Comparison of ENCODE assay signal across 9 cellular contexts in the genomic region with DNA sequence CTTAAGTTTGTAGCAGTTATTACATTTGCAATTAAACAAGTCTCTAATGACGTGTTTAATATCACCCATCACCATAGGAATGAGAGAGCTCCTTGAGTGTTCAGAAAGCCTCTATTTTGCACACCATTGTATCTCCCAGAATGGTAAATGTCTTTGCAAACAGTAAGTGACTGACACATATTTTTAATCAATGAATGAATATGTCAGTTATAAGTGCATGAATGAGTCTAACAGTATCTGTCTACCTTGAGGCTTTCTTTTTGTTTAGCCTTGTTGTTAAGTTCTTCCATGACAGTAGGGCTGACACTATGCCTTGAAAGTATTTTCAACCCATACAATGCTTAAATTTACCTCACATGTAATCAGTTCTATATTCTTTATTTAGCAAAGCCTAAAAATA.
"Had no signal": no experiment of that assay in that cellular context is flagged by ENCODE, and none has a peak within 500 bp of the region (broad histone marks: within the 10 kb centered on the region; RNA-seq: fewer than 3 reads in every experiment).

No MANE protein-coding gene starts in this region.

- DNase-seq: IMR-90, KBM-7, KG1 had no signal

- ATAC-seq: HepG2, K562 had no signal

- H3K9ac ChIP-seq: KMS-11 had no signal

- H3K4me2 ChIP-seq: KMS-11 had no signal

- H3K4me3 ChIP-seq: K562 had no signal

- H3K27ac ChIP-seq: HL-60, KMS-11 had no signal

- H3K4me1 Mint-ChIP-seq: IgD-negative memory B cell had no signal

- H3K4me3 Mint-ChIP-seq: IgD-negative memory B cell had no signal

- FAIRE-seq: HepG2, HTR-8/SVneo, K562 had no signal

- H3K27ac Mint-ChIP-seq: IgD-negative memory B cell had no signal

- H3K27me3 Mint-ChIP-seq: IgD-negative memory B cell had no signal
